ENCODE assay signal across 8 cellular contexts in the genomic region with DNA sequence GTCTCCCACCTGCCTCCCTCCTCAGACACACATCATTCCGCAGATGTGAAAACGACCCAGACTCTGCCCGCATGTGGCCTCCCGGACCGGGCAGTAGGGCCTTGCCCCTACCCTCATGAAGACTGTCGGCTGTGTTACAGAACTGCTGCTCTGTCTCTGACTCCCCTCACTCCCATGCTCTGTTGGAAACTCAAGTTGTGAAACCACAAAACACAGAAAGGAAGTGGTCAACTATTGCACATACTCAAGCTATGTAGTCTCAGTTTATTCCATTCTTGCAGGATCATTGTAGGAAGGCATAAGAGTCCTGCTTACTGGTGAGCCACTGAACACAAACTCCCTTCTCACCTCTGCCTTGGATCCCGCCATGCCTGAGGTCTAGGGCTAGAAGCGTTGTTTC.
DNase-seq lines count a peak whose midpoint lies in the region; ATAC-seq, FAIRE-seq and TF ChIP-seq lines count a peak whose summit lies in the region.

No MANE protein-coding gene starts in this region.

- DNase-seq in K562 (ENCODE audit: extremely low read depth in 1 of 4, low spot score in 3 of 4) (no peak), non-pigmented ciliary epithelial cell (ENCODE audit: low read depth) (peak; percentile 95), NCI-H2029 (lab: John Stamatoyannopoulos, UW) (no peak), superior temporal gyrus (ENCODE audit: extremely low spot score) (no peak), NCI-H524 treated with DMSO at 0.1 percent for 48 hours (lab: John Stamatoyannopoulos, UW) (no peak)

- peak overlapping the region; percentile 69 to 94 (median 77) for H3K4me2 ChIP-seq in BLaER1 treated with 17β-estradiol and CSF1 and Interleukin-3, amounts not matched to agents 10 nM and 100 nM
- H3K4me2 ChIP-seq in Loucy (ENCODE audit: low read depth, low read length, poor library complexity, severe bottlenecking) (peak overlapping the region; percentile 61), K562 (ENCODE audit: insufficient read depth, low read length) (no peak overlapping the region)

- no peaks in the 10 kb centered on the region for H3K27me3 ChIP-seq in BLaER1 treated with 17β-estradiol and CSF1 and Interleukin-3, amounts not matched to agents 10 nM and 100 nM
- H3K27me3 ChIP-seq in Loucy (ENCODE audit: insufficient read depth, low read length, poor library complexity, severe bottlenecking) (no peaks in the 10 kb centered on the region), K562 (ENCODE audit: control insufficient read depth in 2 of 2, insufficient read depth in 2 of 2, low read length in 2 of 2) (peaks cover 0 to 17% of the 10 kb centered on the region in 2 experiments; a peak in 2 of 5 replicates)

- CTCF ChIA-PET in K562 (lab: Yijun Ruan, JAX; ENCODE audit: low intra/inter-chr PET ratio) = no interaction called here

- POLR2A ChIA-PET in K562 (lab: Yijun Ruan, JAX) = no interaction called here

- TF ChIP-seq CTCF in Loucy (conservative IDR thresholded peaks at IDR 0.05; ENCODE audit: low read length) (no peak), K562 (IDR thresholded peaks at IDR 0.05 in 2 of 3, conservative IDR thresholded peaks at IDR 0.05 in 1 of 3; ENCODE audit: insufficient read depth in 2 of 3, low read depth in 1 of 3, low read length in 3 of 3) (no peak)

- peak overlapping the region in 10 of 11 experiments; percentile 66 to 89 (median 82); a peak in 21 of 22 replicates for H3K27ac ChIP-seq in BLaER1 treated with 17β-estradiol and CSF1 and Interleukin-3, amounts not matched to agents 10 nM and 100 nM
- no peak overlapping the region for H3K27ac ChIP-seq in K562 (ENCODE audit: extremely low read depth, low read depth, low read length)

- H4K20me1 ChIP-seq in BLaER1 treated with 17β-estradiol and CSF1 and Interleukin-3, amounts not matched to agents 10 nM and 100 nM = no peaks in the 10 kb centered on the region
- no peaks in the 10 kb centered on the region for H4K20me1 ChIP-seq in Loucy (ENCODE audit: insufficient read depth, low read length, poor library complexity, severe bottlenecking)
- H4K20me1 ChIP-seq in K562 (replicated peaks; ENCODE audit: control insufficient read depth, insufficient read depth, low read length) = no peaks in the 10 kb centered on the region

- intact Hi-C loops in K562 (cut with micrococcal nuclease) = no loop called here

- ATAC-seq in GM19351 (IDR thresholded peaks at IDR 0.05; ENCODE audit: unreplicated experiment) = peak; percentile 90
- ATAC-seq in K562 = no peak

- H3F3A ChIP-seq in Loucy (ENCODE audit: low read depth) = peaks cover 4% of the 10 kb centered on the region; the same call in 1 of the 2 replicates

- peaks cover 26 to 52% (median 38%) of the 10 kb centered on the region in 10 experiments for H3K4me1 ChIP-seq in BLaER1 treated with 17β-estradiol and CSF1 and Interleukin-3, amounts not matched to agents 10 nM and 100 nM
- H3K4me1 ChIP-seq in Loucy (ENCODE audit: insufficient read depth, low read length, poor library complexity, severe bottlenecking) = peaks cover 42% of the 10 kb centered on the region
- no peaks in the 10 kb centered on the region for H3K4me1 ChIP-seq in K562 (replicated peaks in 1 of 2; ENCODE audit: control insufficient read depth in 2 of 2, insufficient read depth in 2 of 2, low read length in 2 of 2)

- WGBS in K562 (ENCODE audit: insufficient coverage, low coverage, missing lambda C conversion rate) = 34% methylated on average over 8 of the region's 8 CpGs

- H3K9me1 ChIP-seq in K562 (ENCODE audit: control insufficient read depth, insufficient read depth, low read length) = no peaks in the 10 kb centered on the region

- no peaks in the 10 kb centered on the region for H3K9me2 ChIP-seq in Loucy (replicated peaks; ENCODE audit: low read depth, low read length)

- H3K36me3 ChIP-seq in BLaER1 treated with 17β-estradiol and CSF1 and Interleukin-3, amounts not matched to agents 10 nM and 100 nM = no peaks in the 10 kb centered on the region
- H3K36me3 ChIP-seq in Loucy (ENCODE audit: insufficient read depth, low read length) (no peaks in the 10 kb centered on the region), K562 (ENCODE audit: control insufficient read depth, insufficient read depth, low read length) (no peaks in the 10 kb centered on the region)

- TF ChIP-seq RAD21 in K562 (CRISPR knock-in tag; conservative IDR thresholded peaks at IDR 0.05 in 1 of 2, IDR thresholded peaks at IDR 0.05 in 1 of 2) = no peak

- H3K9me3 ChIP-seq in BLaER1 treated with 17β-estradiol and CSF1 and Interleukin-3, amounts not matched to agents 10 nM and 100 nM (replicated peaks in 1 of 11) = peaks cover 0 to 18% (median 0%) of the 10 kb centered on the region in 11 experiments; a peak in 9 of 22 replicates
- H3K9me3 ChIP-seq in Loucy (ENCODE audit: insufficient read depth, low read depth, low read length) (no peaks in the 10 kb centered on the region), K562 (replicated peaks; ENCODE audit: control insufficient read depth, insufficient read depth, low read depth, low read length) (no peaks in the 10 kb centered on the region)

- H3K79me2 ChIP-seq in Loucy (ENCODE audit: insufficient read depth, low read length) (no peaks in the 10 kb centered on the region), K562 (ENCODE audit: control insufficient read depth, insufficient read depth, low read length) (no peaks in the 10 kb centered on the region)

- H3K4me3 ChIP-seq in BLaER1 treated with 17β-estradiol and CSF1 and Interleukin-3, amounts not matched to agents 10 nM and 100 nM = peak overlapping the region in 6 of 10 experiments; percentile 0 to 50 (median 8); a peak in 6 of 20 replicates
- peak overlapping the region; percentile 42 for H3K4me3 ChIP-seq in Loucy (ENCODE audit: low read length, poor library complexity, severe bottlenecking)
- no peak overlapping the region for H3K4me3 ChIP-seq in K562

- no peak for FAIRE-seq in K562 (lab: Jason Lieb, UNC)

- peak overlapping the region in 10 of 11 experiments; percentile 50 to 76 (median 66); a peak in 21 of 22 replicates for H3K9ac ChIP-seq in BLaER1 treated with 17β-estradiol and CSF1 and Interleukin-3, amounts not matched to agents 10 nM and 100 nM
- peak overlapping the region; percentile 23 for H3K9ac ChIP-seq in Loucy (ENCODE audit: low read depth, low read length, poor library complexity, severe bottlenecking)
- no peak overlapping the region for H3K9ac ChIP-seq in K562 (ENCODE audit: insufficient read depth in 1 of 2, low read depth in 2 of 2, low read length in 2 of 2)

- no TSS peak for BruUV-seq in K562 (replicated peaks; lab: Mats Ljungman, UMichigan)

- TF ChIP-seq EP300 in K562 (IDR thresholded peaks at IDR 0.05; ENCODE audit: low read length) = no peak

- H2AFZ ChIP-seq in Loucy (ENCODE audit: low read length) (no peak overlapping the region), K562 (ENCODE audit: low read depth, low read length) (no peak overlapping the region)

- no peak for TF ChIP-seq POLR2A in K562 (conservative IDR thresholded peaks at IDR 0.05)

- in situ Hi-C loops in K562 (cut with MboI) = no loop called here

TF ChIP-seq in K562, 482 proteins besides CTCF, POLR2A, EP300 and RAD21:
- TF ChIP-seq GABPA (tag; conservative IDR thresholded peaks at IDR 0.05; ENCODE audit: low read depth) = peak; percentile 28; the same call in 1 of the 2 replicates
- TF ChIP-seq CCAR2 (IDR thresholded peaks at IDR 0.05; ENCODE audit: low read depth, low read length) = no peak
- TF ChIP-seq CEBPB (tag; IDR thresholded peaks at IDR 0.05) = 0 out of 2 replicates have a peak, but pooled peaks have one; percentile 16

Comparison
In these comparisons a context has a peak if more than half of its experiments do, and no peak if none do; other contexts are left out.
1. H3K9ac ChIP-seq: peak in BLaER1 treated with 17β-estradiol and CSF1 and Interleukin-3, amounts not matched to agents 10 nM and 100 nM (10 of 11) and Loucy (single experiment); none in K562 (0 of 2).